Comparison of ENCODE assay signal across 8 cellular contexts in genomic region chr10:7789390-7789789, GRCh38.
A peak's percentile ranks its signal among the peaks of the same experiment; 100 is the strongest.
DNase-seq lines count a peak whose midpoint lies in the region; ATAC-seq and TF ChIP-seq lines count a peak whose summit lies in the region.

No MANE protein-coding gene starts in this region.

- no peak for ATAC-seq in GM19397 (IDR thresholded peaks at IDR 0.05; ENCODE audit: unreplicated experiment)

- no peak for TF ChIP-seq CTCF in OCI-LY1 (IDR thresholded peaks at IDR 0.05; ENCODE audit: low read length)
- TF ChIP-seq CTCF in parathyroid adenoma (IDR thresholded peaks at IDR 0.05): no peak

- H3K9ac ChIP-seq in OCI-LY1 (ENCODE audit: low read length): peak overlapping the region; percentile 87
- H3K9ac ChIP-seq in parathyroid adenoma: no peak overlapping the region

- no peaks in the 10 kb centered on the region for H4K20me1 ChIP-seq in OCI-LY1 (ENCODE audit: insufficient read depth, low read length)

- no peaks in the 10 kb centered on the region for H3K27me3 ChIP-seq in OCI-LY1 (ENCODE audit: insufficient read depth, low read length)
- H3K27me3 ChIP-seq in parathyroid adenoma (ENCODE audit: control insufficient read depth, insufficient read depth, low read length): no peaks in the 10 kb centered on the region

- no peaks in the 10 kb centered on the region for H3K9me2 ChIP-seq in OCI-LY1 (ENCODE audit: low read depth, low read length)

- peaks cover 39% of the 10 kb centered on the region for H3K4me1 ChIP-seq in OCI-LY1 (ENCODE audit: insufficient read depth, low read length, severe bottlenecking)
- H3K4me1 ChIP-seq in parathyroid adenoma: peaks cover 20% of the 10 kb centered on the region

- peak overlapping the region; percentile 89 for H3K4me3 ChIP-seq in GM08714 (ENCODE audit: low read length)
- H3K4me3 ChIP-seq in OCI-LY1 (ENCODE audit: low read depth, low read length, poor library complexity, severe bottlenecking): peak overlapping the region; percentile 96
- H3K4me3 ChIP-seq in parathyroid adenoma (ENCODE audit: low read depth, low read length): peak overlapping the region; percentile 85

- H3K79me2 ChIP-seq in OCI-LY1 (ENCODE audit: insufficient read depth, low read length) (peaks cover 91% of the 10 kb centered on the region), parathyroid adenoma (peaks cover 49% of the 10 kb centered on the region)

- H3K27ac ChIP-seq in OCI-LY1 (ENCODE audit: low read depth, low read length, poor library complexity, severe bottlenecking) (no peak overlapping the region), parathyroid adenoma (peak overlapping the region; percentile 86)

- peaks cover 33% of the 10 kb centered on the region for H3K36me3 ChIP-seq in OCI-LY1 (ENCODE audit: insufficient read depth, low read length)
- no peaks in the 10 kb centered on the region for H3K36me3 ChIP-seq in parathyroid adenoma (ENCODE audit: control insufficient read depth, insufficient read depth, low read length)

- H3K9me3 ChIP-seq in OCI-LY1 (ENCODE audit: low read length): no peaks in the 10 kb centered on the region
- no peaks in the 10 kb centered on the region for H3K9me3 ChIP-seq in parathyroid adenoma (ENCODE audit: control insufficient read depth, low read length)

- DNase-seq in erythroblast (lab: John Stamatoyannopoulos, UW) (peak; percentile 72 to 81), foreskin melanocyte (no peak), NCI-H2227 (lab: John Stamatoyannopoulos, UW; ENCODE audit: unreplicated experiment) (no peak), pons (ENCODE audit: low spot score) (no peak)

- H2AFZ ChIP-seq in OCI-LY1 (ENCODE audit: low read length) (no peak overlapping the region), parathyroid adenoma (no peak overlapping the region)

- TF ChIP-seq POLR2A in erythroblast (IDR thresholded peaks at IDR 0.05; ENCODE audit: low read length): no peak

- H3K4me2 ChIP-seq in OCI-LY1 (ENCODE audit: low read length): peak overlapping the region; percentile 80
- H3K4me2 ChIP-seq in parathyroid adenoma (ENCODE audit: low read length): peak overlapping the region; percentile 84

- no peaks in the 10 kb centered on the region for H3F3A ChIP-seq in OCI-LY1 (ENCODE audit: insufficient read depth, low read length)

Comparison
In these comparisons a context has a peak if more than half of its experiments do, and no peak if none do; other contexts are left out.
1. DNase-seq: peak in erythroblast (2 of 2); none in foreskin melanocyte (single experiment), NCI-H2227 (single experiment) and pons (single experiment).
2. Peak in every context shown above with its lines, with median percentiles within 50 percentile points of each other: H3K4me3 ChIP-seq.